9 cellular contexts compared by ENCODE assay signal in the genomic region with DNA sequence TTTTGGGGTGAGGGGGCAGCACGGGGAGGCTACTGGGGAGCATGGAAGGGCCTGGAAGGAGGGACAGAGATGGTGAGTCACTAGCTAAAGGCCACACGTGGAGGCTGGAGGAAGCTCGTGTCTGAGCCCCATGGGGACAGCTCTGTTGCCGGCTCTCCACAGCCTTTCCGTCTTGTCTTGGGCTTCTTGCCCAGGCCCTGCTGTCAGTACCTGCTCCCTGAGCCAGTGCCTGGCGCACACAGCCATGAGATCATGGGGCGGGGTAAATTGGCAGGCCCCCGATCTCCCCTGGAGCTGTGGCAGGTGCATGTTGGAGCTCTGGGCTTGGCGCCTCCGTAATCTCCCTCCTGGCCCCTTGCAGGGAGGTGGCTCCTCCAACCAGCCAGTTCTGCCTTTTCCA. TPM values are rescaled to one million over a fixed set of nuclear protein-coding genes. Genes with fewer than 3 reads are reported as not detected.
DNase-seq lines count a peak whose midpoint lies in the region; ATAC-seq and TF ChIP-seq lines count a peak whose summit lies in the region.
"Had no signal": no experiment of that assay in that cellular context is flagged by ENCODE, and none has a peak within 500 bp of the region (broad histone marks: within the 10 kb centered on the region; RNA-seq: fewer than 3 reads in every experiment).

No MANE protein-coding gene starts in this region.

- intact Hi-C loops in Right ventricle myocardium inferior (cut with DNase I) = loop anchor here (5.0 kb wide), 1 partner anchor 69 kb away; no protein-coding TSS in a partner anchor

- no peaks in the 10 kb centered on the region for H3K36me3 Mint-ChIP-seq in stimulated activated memory B cell treated with anti-CD40 and anti-IgM and Interleukin-4, amounts not matched to agents 10 μg/mL and 1 μg/mL and 100 μg/mL, for 72 hours
- H3K36me3 Mint-ChIP-seq in T-helper 17 cell (ENCODE audit: low read depth) = peaks cover 2% of the 10 kb centered on the region

- peaks cover 0 to 4% of the 10 kb centered on the region in 2 donors for H3K27me3 ChIP-seq in right atrium auricular region

- ATAC-seq in Right ventricle myocardium inferior = peak; percentile 74
- ATAC-seq in HG02759 (IDR thresholded peaks at IDR 0.05; ENCODE audit: unreplicated experiment) = no peak
- no peak for ATAC-seq in stimulated activated memory B cell treated with anti-CD40 and anti-IgM and Interleukin-4, amounts not matched to agents 10 μg/mL and 1 μg/mL and 100 μg/mL, for 72 hours
- no peak for ATAC-seq in T-helper 17 cell
- no peak for ATAC-seq in HG03520 (IDR thresholded peaks at IDR 0.05; ENCODE audit: unreplicated experiment)

- H3K27ac ChIP-seq in right atrium auricular region = no peak overlapping the region

- H3K4me3 ChIP-seq in right atrium auricular region = no peak overlapping the region

- H3K4me1 Mint-ChIP-seq in stimulated activated memory B cell treated with anti-CD40 and anti-IgM and Interleukin-4, amounts not matched to agents 10 μg/mL and 1 μg/mL and 100 μg/mL, for 72 hours = peaks cover 4% of the 10 kb centered on the region
- peaks cover 8% of the 10 kb centered on the region for H3K4me1 Mint-ChIP-seq in T-helper 17 cell

- TF ChIP-seq CTCF in right atrium auricular region (IDR thresholded peaks at IDR 0.05) = no peak

- H3K4me3 Mint-ChIP-seq in stimulated activated memory B cell treated with anti-CD40 and anti-IgM and Interleukin-4, amounts not matched to agents 10 μg/mL and 1 μg/mL and 100 μg/mL, for 72 hours = no peak overlapping the region
- no peak overlapping the region for H3K4me3 Mint-ChIP-seq in T-helper 17 cell

- no peak overlapping the region for H3K27ac Mint-ChIP-seq in stimulated activated memory B cell treated with anti-CD40 and anti-IgM and Interleukin-4, amounts not matched to agents 10 μg/mL and 1 μg/mL and 100 μg/mL, for 72 hours
- no peak overlapping the region for H3K27ac Mint-ChIP-seq in T-helper 17 cell

- H3K36me3 ChIP-seq in right atrium auricular region = no peaks in the 10 kb centered on the region

- H3K9me3 ChIP-seq in right atrium auricular region (no peaks in the 10 kb centered on the region), T-helper 17 cell (ENCODE audit: control insufficient read depth, low read length, poor library complexity, severe bottlenecking) (no peaks in the 10 kb centered on the region)

- no peaks in the 10 kb centered on the region for H3K9me3 Mint-ChIP-seq in stimulated activated memory B cell treated with anti-CD40 and anti-IgM and Interleukin-4, amounts not matched to agents 10 μg/mL and 1 μg/mL and 100 μg/mL, for 72 hours

- peaks cover 40% of the 10 kb centered on the region for H3K27me3 Mint-ChIP-seq in stimulated activated memory B cell treated with anti-CD40 and anti-IgM and Interleukin-4, amounts not matched to agents 10 μg/mL and 1 μg/mL and 100 μg/mL, for 72 hours
- peaks cover 64% of the 10 kb centered on the region for H3K27me3 Mint-ChIP-seq in T-helper 17 cell

- DNase-seq in Right ventricle myocardium inferior (ENCODE audit: missing footprints) (no peak), right atrium auricular region (ENCODE audit: low spot score) (no peak), UCSD-AML1 (lab: John Stamatoyannopoulos, UW; ENCODE audit: unreplicated experiment) (peak; percentile 40), iPS-NIHi11 (ENCODE audit: low spot score) (peak; percentile 55), T-helper 17 cell (no peak)
- DNase-seq: erythroblast had no signal

- H3K4me1 ChIP-seq in right atrium auricular region = peaks cover 0 to 19% of the 10 kb centered on the region in 2 donors

RNA-seq across cellular contexts. Expression of a gene that starts 16.1 kb away (rescaled TPM):
- not detected for total RNA-seq in Right ventricle myocardium inferior
- total RNA-seq in right atrium auricular region = 1 to 10 TPM in 1 of 2 donors, under 1 TPM in 1; 0.30 to 1.5 TPM
- total RNA-seq in T-helper 17 cell = not detected

RNA-seq across cellular contexts. Expression of a gene that starts 25.1 kb away (rescaled TPM):
- total RNA-seq in Right ventricle myocardium inferior (not detected), right atrium auricular region (10 to 100 TPM; 14.7 to 58.4 TPM), T-helper 17 cell (under 1 TPM in 1 of 2 donors, not detected in 1; 0.70 TPM)

Comparison
In these comparisons a context has a peak if more than half of its experiments do, and no peak if none do; other contexts are left out.
1. RNA of a gene that starts 25.1 kb away (total RNA-seq): 14.7 to 58.4 TPM in right atrium auricular region; 0.70 TPM in T-helper 17 cell and not detected in Right ventricle myocardium inferior (single experiment); every median in the first group is over 4 times any median in the second.
2. DNase-seq: peak in UCSD-AML1 (single experiment) and iPS-NIHi11 (single experiment); none in Right ventricle myocardium inferior (single experiment), right atrium auricular region (single experiment) and T-helper 17 cell (0 of 3).